ENCODE assay signal across 1 cellular context in genomic region chr17:42279776-42280630, GRCh38.
TF ChIP-seq lines count a peak whose summit lies in the region.

No MANE protein-coding gene starts in this region.

TF ChIP-seq in H1, 55 proteins besides CTCF, POLR2A, EP300 and RAD21:
- no peak for TF ChIP-seq ATF2 (IDR thresholded peaks at IDR 0.05; ENCODE audit: low read length)
- no peak for TF ChIP-seq CBX8 (IDR thresholded peaks at IDR 0.05; ENCODE audit: borderline replicate concordance, low read depth, low read length)
- TF ChIP-seq SP2 (IDR thresholded peaks at IDR 0.05; ENCODE audit: low read length), result no peak
- no peak for TF ChIP-seq SAP30 (IDR thresholded peaks at IDR 0.05; ENCODE audit: insufficient read depth, insufficient replicate concordance, low read length)
- no peak for TF ChIP-seq JUND (IDR thresholded peaks at IDR 0.05; ENCODE audit: low read length)
- no peak for TF ChIP-seq CHD1 (IDR thresholded peaks at IDR 0.05; ENCODE audit: low read depth, low read length)
- no peak for TF ChIP-seq TAF7 (optimal IDR thresholded peaks at IDR 0.05; ENCODE audit: borderline replicate concordance, low read depth, low read length)
- no peak for TF ChIP-seq SUZ12 (IDR thresholded peaks at IDR 0.05; ENCODE audit: low read length)
- no peak for TF ChIP-seq YY1 (IDR thresholded peaks at IDR 0.05; ENCODE audit: low read depth, low read length)
- no peak for TF ChIP-seq HDAC6 (IDR thresholded peaks at IDR 0.05; ENCODE audit: low read depth, low read length)
- TF ChIP-seq CEBPB (IDR thresholded peaks at IDR 0.05; ENCODE audit: low read depth, low read length), result no peak
- no peak for TF ChIP-seq ATF3 (IDR thresholded peaks at IDR 0.05; ENCODE audit: insufficient read depth, low read depth, low read length)
- TF ChIP-seq SIN3A (conservative IDR thresholded peaks at IDR 0.05 in 1 of 2, IDR thresholded peaks at IDR 0.05 in 1 of 2; ENCODE audit: low read depth in 1 of 2, low read length in 2 of 2), result no peak
